In genomic region chr13:23534090-23534489, GRCh38 we compare ENCODE assay signal across 25 cellular contexts. TPM values are rescaled to one million over a fixed set of nuclear protein-coding genes. Genes with fewer than 3 reads are reported as not detected.
DNase-seq lines count a peak whose midpoint lies in the region; ATAC-seq, FAIRE-seq and TF ChIP-seq lines count a peak whose summit lies in the region.
"Had no signal": no experiment of that assay in that cellular context is flagged by ENCODE, and none has a peak within 500 bp of the region (broad histone marks: within the 10 kb centered on the region; RNA-seq: fewer than 3 reads in every experiment).

No MANE protein-coding gene starts in this region.

- POLR2A ChIA-PET in HepG2 (lab: Yijun Ruan, JAX): no interaction called here

- TF ChIP-seq EP300 in HepG2 (IDR thresholded peaks at IDR 0.05; ENCODE audit: low read depth in 2 of 2, low read length in 2 of 2): no peak
- TF ChIP-seq EP300 in HepG2 (CRISPR knock-in tag; IDR thresholded peaks at IDR 0.05; ENCODE audit: borderline replicate concordance): no peak
- no peak for TF ChIP-seq EP300 in esophagus muscularis mucosa (IDR thresholded peaks at IDR 0.05)

- H3K9me3 ChIP-seq in HepG2 (ENCODE audit: low read length): no peaks in the 10 kb centered on the region
- no peaks in the 10 kb centered on the region for H3K9me3 ChIP-seq in right lobe of liver
- no peaks in the 10 kb centered on the region for H3K9me3 ChIP-seq in esophagus muscularis mucosa
- H3K9me3 ChIP-seq: A549 had no signal

- CTCF ChIA-PET in HepG2 (lab: Yijun Ruan, JAX; ENCODE audit: low intra/inter-chr PET ratio, low total read pairs): no interaction called here

- H3K27ac ChIP-seq in HepG2 (ENCODE audit: extremely low read length, insufficient read depth, low read length) (no peak overlapping the region), right lobe of liver (no peak overlapping the region), esophagus muscularis mucosa (replicated peaks in 1 of 4) (no peak overlapping the region)
- H3K27ac ChIP-seq: 22Rv1; A549; BLaER1 treated with 17β-estradiol and CSF1 and Interleukin-3, amounts not matched to agents 10 nM and 100 nM; C4-2B had no signal

- H3K9ac ChIP-seq in HepG2 (ENCODE audit: insufficient read depth, low read depth, low read length): no peak overlapping the region
- H3K9ac ChIP-seq: BLaER1 treated with 17β-estradiol and CSF1 and Interleukin-3, amounts not matched to agents 10 nM and 100 nM had no signal

- BruUV-seq in HepG2 (replicated peaks; lab: Mats Ljungman, UMichigan): no TSS peak

- H3K4me3 ChIP-seq in HepG2 (replicated peaks in 1 of 3; ENCODE audit: insufficient read depth in 1 of 3, low read depth in 2 of 3, low read length in 3 of 3) (no peak overlapping the region), right lobe of liver (no peak overlapping the region), esophagus muscularis mucosa (no peak overlapping the region)
- H3K4me3 ChIP-seq: A549; BLaER1 treated with 17β-estradiol and CSF1 and Interleukin-3, amounts not matched to agents 10 nM and 100 nM; GM12878 had no signal

- no peak for TF ChIP-seq RAD21 in HepG2 (CRISPR knock-in tag; IDR thresholded peaks at IDR 0.05)

- H2AFZ ChIP-seq in HepG2 (ENCODE audit: low read length): no peak overlapping the region

- no peaks in the 10 kb centered on the region for H4K20me1 ChIP-seq in HepG2 (ENCODE audit: insufficient read depth, low read length)
- H4K20me1 ChIP-seq: BLaER1 treated with 17β-estradiol and CSF1 and Interleukin-3, amounts not matched to agents 10 nM and 100 nM had no signal

- peak; percentile 83 for ATAC-seq in HepG2
- ATAC-seq in right lobe of liver: no peak
- no peak for ATAC-seq in HG02973 (IDR thresholded peaks at IDR 0.05; ENCODE audit: unreplicated experiment)
- no peak for ATAC-seq in left lobe of liver
- ATAC-seq: A549; CD8-positive, alpha-beta T cell; GM12878 had no signal

- FAIRE-seq in HepG2 (lab: Jason Lieb, UNC): no peak
- FAIRE-seq: A549, GM12878, GM12892, GM18507 had no signal

- no peaks in the 10 kb centered on the region for H3K79me2 ChIP-seq in HepG2 (ENCODE audit: insufficient read depth, low read length)

- intact Hi-C loops in HepG2 (cut with micrococcal nuclease; ENCODE audit: unreplicated experiment) (no loop called here), right lobe of liver (cut with DNase I) (no loop called here), esophagus muscularis mucosa (cut with DNase I) (no loop called here)

- peak; percentile 26 for DNase-seq in HepG2 (ENCODE audit: low spot score)
- DNase-seq in right lobe of liver: no peak
- DNase-seq in esophagus muscularis mucosa (ENCODE audit: extremely low spot score): peak; percentile 64
- DNase-seq in left lobe of liver (ENCODE audit: low spot score): no peak
- DNase-seq: AML-193; Caco-2; CD4-positive, alpha-beta T cell; CD8-positive, alpha-beta T cell; DMS 273 treated with DMSO at 0.1 percent for 48 hours; DMS153; DMS53; DMS79; DND-41; EL; GDM1 had no signal

- H3K27me3 ChIP-seq in HepG2 (ENCODE audit: control insufficient read depth in 1 of 2, insufficient read depth in 2 of 2, low read length in 2 of 2) (no peaks in the 10 kb centered on the region), right lobe of liver (no peaks in the 10 kb centered on the region), esophagus muscularis mucosa (no peaks in the 10 kb centered on the region)
- H3K27me3 ChIP-seq: BLaER1 treated with 17β-estradiol and CSF1 and Interleukin-3, amounts not matched to agents 10 nM and 100 nM had no signal

- in situ Hi-C loops in HepG2 (cut with HindIII; ENCODE audit: extremely low pct_ligation_motif_present, low pct_unique_long_range_greater_than_20kb): no loop called here

- TF ChIP-seq CTCF in HepG2 (CRISPR knock-in tag; IDR thresholded peaks at IDR 0.05): no peak
- no peak for TF ChIP-seq CTCF in right lobe of liver (IDR thresholded peaks at IDR 0.05)
- TF ChIP-seq CTCF in esophagus muscularis mucosa (IDR thresholded peaks at IDR 0.05): no peak

- 33% methylated on average over 5 of the region's 5 CpGs for WGBS in HepG2 (ENCODE audit: low lambda C conversion rate)
- WGBS in right lobe of liver (ENCODE audit: insufficient coverage, low coverage, low lambda C conversion rate, missing lambda C conversion rate): 42% methylated on average over 5 of the region's 5 CpGs
- WGBS in esophagus muscularis mucosa: 86% methylated on average over 5 of the region's 5 CpGs

- H3K4me1 ChIP-seq in HepG2 (ENCODE audit: insufficient read depth, low read length): peaks cover 9% of the 10 kb centered on the region
- no peaks in the 10 kb centered on the region for H3K4me1 ChIP-seq in right lobe of liver
- no peaks in the 10 kb centered on the region for H3K4me1 ChIP-seq in esophagus muscularis mucosa
- H3K4me1 ChIP-seq: A549; BLaER1 treated with 17β-estradiol and CSF1 and Interleukin-3, amounts not matched to agents 10 nM and 100 nM had no signal

- no peak for TF ChIP-seq POLR2A in HepG2 (IDR thresholded peaks at IDR 0.05; ENCODE audit: insufficient read depth in 1 of 2, low read depth in 2 of 2, low read length in 2 of 2)
- no peak for TF ChIP-seq POLR2A in right lobe of liver (IDR thresholded peaks at IDR 0.05)
- no peak for TF ChIP-seq POLR2A in esophagus muscularis mucosa (IDR thresholded peaks at IDR 0.05; ENCODE audit: low read depth)

- H3K36me3 ChIP-seq in HepG2 (replicated peaks in 1 of 2; ENCODE audit: control insufficient read depth in 1 of 2, insufficient read depth in 2 of 2, low read length in 2 of 2) (no peaks in the 10 kb centered on the region), right lobe of liver (no peaks in the 10 kb centered on the region), esophagus muscularis mucosa (no peaks in the 10 kb centered on the region)
- H3K36me3 ChIP-seq: BLaER1 treated with 17β-estradiol and CSF1 and Interleukin-3, amounts not matched to agents 10 nM and 100 nM had no signal

- no peak overlapping the region for H3K4me2 ChIP-seq in HepG2 (ENCODE audit: low read depth, low read length)
- H3K4me2 ChIP-seq: A549; BLaER1 treated with 17β-estradiol and CSF1 and Interleukin-3, amounts not matched to agents 10 nM and 100 nM had no signal

TF ChIP-seq in HepG2, 621 proteins besides CTCF, POLR2A, EP300 and RAD21:
- TF ChIP-seq KAT2B (IDR thresholded peaks at IDR 0.05; ENCODE audit: borderline replicate concordance, low read depth, low read length) (peak; percentile 62; the same call in 1 of the 2 replicates), TEAD3 (CRISPR knock-in tag; optimal IDR thresholded peaks at IDR 0.05; ENCODE audit: borderline replicate concordance) (peak; percentile 53), MAFG (CRISPR knock-in tag; IDR thresholded peaks at IDR 0.05) (no peak), RARA (CRISPR knock-in tag; IDR thresholded peaks at IDR 0.05) (peak; percentile 76), ONECUT2 (CRISPR knock-in tag; IDR thresholded peaks at IDR 0.05) (peak; percentile 55; the same call in 1 of the 2 replicates), ZNF747 (CRISPR knock-in tag; IDR thresholded peaks at IDR 0.05; ENCODE audit: borderline replicate concordance) (no peak)
- TF ChIP-seq, protein P1, sequence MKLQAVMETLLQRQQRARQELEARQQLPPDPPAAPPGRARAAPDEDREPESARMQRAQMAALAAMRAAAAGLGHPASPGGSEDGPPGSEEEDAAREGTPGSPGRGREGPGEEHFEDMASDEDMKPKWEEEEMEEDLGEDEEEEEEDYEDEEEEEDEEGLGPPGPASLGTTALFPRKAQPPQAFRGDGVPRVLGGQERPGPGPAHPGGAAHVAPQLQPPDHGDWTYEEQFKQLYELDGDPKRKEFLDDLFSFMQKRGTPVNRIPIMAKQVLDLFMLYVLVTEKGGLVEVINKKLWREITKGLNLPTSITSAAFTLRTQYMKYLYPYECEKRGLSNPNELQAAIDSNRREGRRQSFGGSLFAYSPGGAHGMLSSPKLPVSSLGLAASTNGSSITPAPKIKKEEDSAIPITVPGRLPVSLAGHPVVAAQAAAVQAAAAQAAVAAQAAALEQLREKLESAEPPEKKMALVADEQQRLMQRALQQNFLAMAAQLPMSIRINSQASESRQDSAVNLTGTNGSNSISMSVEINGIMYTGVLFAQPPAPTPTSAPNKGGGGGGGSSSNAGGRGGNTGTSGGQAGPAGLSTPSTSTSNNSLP (IDR thresholded peaks at IDR 0.05; ENCODE audit: low read depth, low read length): peak; percentile 65
TF ChIP-seq in HepG2: peak in this region for 5.

RNA-seq across cellular contexts. Expression of gene TNFRSF19, which starts 36.1 kb away (rescaled TPM):
- total RNA-seq in HepG2 (2016; rRNA removed; fragmentation: Illumina TruSeq; extraction: Trizol) (47.7 and 77.7 TPM in 2 replicates), right lobe of liver (under 1 TPM in 5 of 6 experiments, not detected in 1; 0.06 to 0.37 (median 0.29) TPM), esophagus muscularis mucosa (1 to 10 TPM; 3.2 to 5.6 (median 5.0) TPM), left lobe of liver (0.60 TPM)
- total RNA-seq in HepG2 (2016; cell fraction: cytosol; rRNA removed; fragmentation: Illumina TruSeq; extraction: Trizol; ENCODE audit: low read depth): 7.7 and 8.2 TPM in 2 replicates
- 48.1 and 76.8 TPM in 2 replicates for total RNA-seq in HepG2 (2016; cell fraction: insoluble cytoplasmic fraction; rRNA removed; fragmentation: Illumina TruSeq; extraction: Trizol)
- total RNA-seq in HepG2 (2016; cell fraction: membrane; rRNA removed; fragmentation: Illumina TruSeq; extraction: Trizol): 25.2 and 27.9 TPM in 2 replicates
- total RNA-seq in HepG2 (2016; cell fraction: nucleus; rRNA removed; fragmentation: Illumina TruSeq; extraction: Trizol): 84.2 and 94.2 TPM in 2 replicates
- polyA plus RNA-seq in HepG2 (2011; rRNA removed): 38.9 and 75.3 TPM in 2 replicates
- 37.4 and 45.8 TPM in 2 replicates for polyA plus RNA-seq in HepG2 (2011; cell fraction: cytosol; rRNA removed)
- 30.8 and 50.6 TPM in 2 replicates for polyA plus RNA-seq in HepG2 (2011; cell fraction: nucleus; rRNA removed)
- 25.9 and 27.9 TPM in 2 replicates for polyA plus RNA-seq in HepG2 (2012)
- 2.9 TPM in 2 replicates for polyA plus RNA-seq in HepG2 (2016; cell fraction: cytosol; fragmentation: Illumina TruSeq; extraction: Trizol; ENCODE audit: low read depth)
- polyA plus RNA-seq in HepG2 (2016; cell fraction: insoluble cytoplasmic fraction; fragmentation: Illumina TruSeq; extraction: Trizol; ENCODE audit: low read depth): 35.7 and 36.2 TPM in 2 replicates
- 9.9 and 10.1 TPM in 2 replicates for polyA plus RNA-seq in HepG2 (2016; cell fraction: membrane; fragmentation: Illumina TruSeq; extraction: Trizol; ENCODE audit: low read depth)
- 95.3 and 95.9 TPM in 2 replicates for polyA plus RNA-seq in HepG2 (2016; cell fraction: nucleus; fragmentation: Illumina TruSeq; extraction: Trizol; ENCODE audit: insufficient read depth, low read depth)
- 0.05 and 162 TPM in 2 replicates for polyA minus RNA-seq in HepG2 (2011; rRNA and poly(A)+ RNA removed; ENCODE audit: low replicate concordance)
- polyA minus RNA-seq in HepG2 (2011; cell fraction: cytosol; rRNA and poly(A)+ RNA removed): 40.8 and 64.9 TPM in 2 replicates
- 47.0 and 73.8 TPM in 2 replicates for polyA minus RNA-seq in HepG2 (2011; cell fraction: nucleus; rRNA and poly(A)+ RNA removed)
- total RNA-seq: B cell; CD4-positive, alpha-beta T cell; CD8-positive, alpha-beta T cell; G401 had no signal

Comparison
In these comparisons a context has a peak if more than half of its experiments do, and no peak if none do; other contexts are left out.
1. DNase-seq: peak in HepG2 (single experiment) and esophagus muscularis mucosa (single experiment); none in right lobe of liver (0 of 3) and left lobe of liver (single experiment).